Comparison of ENCODE assay signal across 8 cellular contexts in genomic region chr3:43285644-43286043, GRCh38.
DNase-seq lines count a peak whose midpoint lies in the region; ATAC-seq and TF ChIP-seq lines count a peak whose summit lies in the region.

No MANE protein-coding gene starts in this region.

- H3K36me3 Mint-ChIP-seq in stimulated activated naive CD8-positive, alpha-beta T cell treated with anti-CD3 and anti-CD28 coated beads, Interleukin-15, Interleukin-2, amounts not matched to agents 100 ng/mL and 50 ng/mL, for 24 hours (ENCODE audit: low read depth), result peaks cover 17% of the 10 kb centered on the region

- no peak for TF ChIP-seq CTCF in brain microvascular endothelial cell (IDR thresholded peaks at IDR 0.05; ENCODE audit: low read depth, low read length, missing control alignments)

- peak overlapping the region; percentile 93 for H3K4me3 Mint-ChIP-seq in stimulated activated naive CD8-positive, alpha-beta T cell treated with anti-CD3 and anti-CD28 coated beads, Interleukin-15, Interleukin-2, amounts not matched to agents 100 ng/mL and 50 ng/mL, for 24 hours

- peaks cover 24% of the 10 kb centered on the region for H3K4me1 ChIP-seq in mucosa of stomach (ENCODE audit: control insufficient read depth, insufficient read depth, low read length)

- H3K4me3 ChIP-seq in brain microvascular endothelial cell (ENCODE audit: low read depth, low read length) (peak overlapping the region; percentile 76), mucosa of stomach (ENCODE audit: low read length) (no peak overlapping the region)

- no peaks in the 10 kb centered on the region for H3K9me3 ChIP-seq in mucosa of stomach (ENCODE audit: control insufficient read depth, low read length)

- ATAC-seq in stimulated activated naive CD8-positive, alpha-beta T cell treated with anti-CD3 and anti-CD28 coated beads, Interleukin-15, Interleukin-2, amounts not matched to agents 100 U/mL and 50 U/mL, for 24 hours, result no peak
- ATAC-seq in HG03571 (IDR thresholded peaks at IDR 0.05; ENCODE audit: unreplicated experiment) (no peak), GM21423 (IDR thresholded peaks at IDR 0.05; ENCODE audit: unreplicated experiment) (no peak), GM18498 (IDR thresholded peaks at IDR 0.05; ENCODE audit: unreplicated experiment) (no peak)

- in situ Hi-C loops in brain microvascular endothelial cell (cut with HindIII; ENCODE audit: low pct_ligation_motif_present, low sequenced_read_pairs), result no loop called here

- no peak overlapping the region for H3K27ac ChIP-seq in brain microvascular endothelial cell

- H3K27ac Mint-ChIP-seq in stimulated activated naive CD8-positive, alpha-beta T cell treated with anti-CD3 and anti-CD28 coated beads, Interleukin-15, Interleukin-2, amounts not matched to agents 100 ng/mL and 50 ng/mL, for 24 hours, result no peak overlapping the region

- no peaks in the 10 kb centered on the region for H3K27me3 Mint-ChIP-seq in stimulated activated naive CD8-positive, alpha-beta T cell treated with anti-CD3 and anti-CD28 coated beads, Interleukin-15, Interleukin-2, amounts not matched to agents 100 ng/mL and 50 ng/mL, for 24 hours

- no peaks in the 10 kb centered on the region for H3K9me3 Mint-ChIP-seq in stimulated activated naive CD8-positive, alpha-beta T cell treated with anti-CD3 and anti-CD28 coated beads, Interleukin-15, Interleukin-2, amounts not matched to agents 100 ng/mL and 50 ng/mL, for 24 hours

- no peaks in the 10 kb centered on the region for H3K27me3 ChIP-seq in brain microvascular endothelial cell (replicated peaks)
- H3K27me3 ChIP-seq in mucosa of stomach (ENCODE audit: control insufficient read depth, insufficient read depth, low read length), result no peaks in the 10 kb centered on the region

- peaks cover 49% of the 10 kb centered on the region for H3K4me1 Mint-ChIP-seq in stimulated activated naive CD8-positive, alpha-beta T cell treated with anti-CD3 and anti-CD28 coated beads, Interleukin-15, Interleukin-2, amounts not matched to agents 100 ng/mL and 50 ng/mL, for 24 hours (ENCODE audit: low read depth)

- H3K36me3 ChIP-seq in brain microvascular endothelial cell (replicated peaks) (no peaks in the 10 kb centered on the region), mucosa of stomach (ENCODE audit: control insufficient read depth, insufficient read depth, low read length) (no peaks in the 10 kb centered on the region)

- no peak for DNase-seq in stimulated activated naive CD8-positive, alpha-beta T cell treated with anti-CD3 and anti-CD28 coated beads, Interleukin-15, Interleukin-2, amounts not matched to agents 100 U/mL and 50 U/mL, for 24 hours
- DNase-seq in brain microvascular endothelial cell (no peak), UCSD-AML1 (lab: John Stamatoyannopoulos, UW; ENCODE audit: unreplicated experiment) (no peak)

- H3K9ac ChIP-seq in mucosa of stomach (ENCODE audit: low read length), result peak overlapping the region; percentile 56
